In the genomic region with DNA sequence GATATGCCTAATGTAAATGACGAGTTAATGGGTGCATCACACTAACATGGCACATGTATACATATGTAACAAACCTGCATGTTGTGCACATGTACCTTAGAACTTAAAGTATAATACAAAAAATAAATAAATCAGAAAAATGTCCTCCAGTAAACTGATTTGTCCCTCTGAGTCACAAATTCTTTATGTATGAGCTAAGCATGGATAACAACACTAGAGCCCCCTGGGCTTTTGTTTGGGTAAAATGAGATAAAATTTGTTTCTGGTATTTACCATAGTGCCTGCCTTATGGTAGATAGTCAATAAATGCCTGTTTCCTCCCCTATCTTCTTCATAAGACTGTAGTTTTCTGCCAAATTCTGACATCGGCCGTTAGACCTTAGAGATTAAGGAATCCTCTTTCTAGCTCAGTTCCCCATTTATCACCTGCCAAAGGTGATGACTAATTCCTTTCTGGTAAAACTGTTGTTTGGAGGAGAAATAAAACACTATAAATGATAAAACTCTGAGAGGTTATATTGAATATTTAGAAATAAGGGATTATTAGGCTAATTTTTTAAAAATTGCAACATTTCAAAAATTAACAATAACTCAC, we compare ENCODE assay signal across 22 cellular contexts. TPM values are rescaled to one million over a fixed set of nuclear protein-coding genes. Genes with fewer than 3 reads are reported as not detected.
"Had no signal": no experiment of that assay in that cellular context is flagged by ENCODE, and none has a peak within 500 bp of the region (broad histone marks: within the 10 kb centered on the region; RNA-seq: fewer than 3 reads in every experiment).

No MANE protein-coding gene starts in this region.

- H3K27ac ChIP-seq: coronary artery, esophagus muscularis mucosa, gastroesophageal sphincter, parathyroid adenoma, tibial artery had no signal

- DNase-seq: activated CD4-positive, alpha-beta T cell treated with anti-CD3 and anti-CD28 coated beads, Interleukin-2, amount 10 ng/mL, durations not matched to agents 24 days and 14 days; activated CD8-positive, alpha-beta memory T cell treated with anti-CD3 and anti-CD28 coated beads, Interleukin-2, amount 10 ng/mL, durations not matched to agents 7 days and 5 days; activated CD8-positive, alpha-beta T cell treated with anti-CD3 and anti-CD28 coated beads for 36 hours; activated gamma-delta T cell treated with Interleukin-2 at 50 U/mL for 16 hours; activated T-cell treated with anti-CD3 and anti-CD28 coated beads for 4 hours; aorta; head of caudate nucleus; hypothalamus; nucleus accumbens; right cardiac atrium; T1000; tibial artery had no signal

- H3K4me3 ChIP-seq: coronary artery, esophagus muscularis mucosa, gastroesophageal sphincter, tibial artery had no signal

- H3K4me3 Mint-ChIP-seq: activated CD4-positive, alpha-beta T cell treated with anti-CD3 and anti-CD28 coated beads, Interleukin-2, amount 10 ng/mL, durations not matched to agents 24 days and 14 days; activated CD8-positive, alpha-beta memory T cell treated with anti-CD3 and anti-CD28 coated beads, Interleukin-2, amount 10 ng/mL, durations not matched to agents 7 days and 5 days; activated CD8-positive, alpha-beta T cell treated with anti-CD3 and anti-CD28 coated beads for 36 hours; activated naive CD4-positive, alpha-beta T cell treated with anti-CD3 and anti-CD28 coated beads, Interleukin-2, amount 50 U/mL, for 24 hours; stimulated activated naive CD8-positive, alpha-beta T cell treated with anti-CD3 and anti-CD28 coated beads, Interleukin-15, Interleukin-2, amounts not matched to agents 100 ng/mL and 50 ng/mL, for 24 hours; T-helper 1 cell treated with Interleukin-12 subunit alpha and Interleukin-12 subunit beta and Interleukin-4 antibody, amounts not matched to agents 30 μg/mL and 1 μg/mL, for 36 hours had no signal

- H3K36me3 Mint-ChIP-seq: activated CD8-positive, alpha-beta memory T cell treated with anti-CD3 and anti-CD28 coated beads, Interleukin-2, amount 10 ng/mL, durations not matched to agents 7 days and 5 days; activated naive CD4-positive, alpha-beta T cell treated with anti-CD3 and anti-CD28 coated beads, Interleukin-2, amount 50 U/mL, for 24 hours had no signal

- H3K4me1 Mint-ChIP-seq: activated CD4-positive, alpha-beta T cell treated with anti-CD3 and anti-CD28 coated beads, Interleukin-2, amount 10 ng/mL, durations not matched to agents 24 days and 14 days; activated CD8-positive, alpha-beta memory T cell treated with anti-CD3 and anti-CD28 coated beads, Interleukin-2, amount 10 ng/mL, durations not matched to agents 7 days and 5 days; activated naive CD4-positive, alpha-beta T cell treated with anti-CD3 and anti-CD28 coated beads, Interleukin-2, amount 50 U/mL, for 24 hours had no signal

- H3K27me3 Mint-ChIP-seq: activated CD4-positive, alpha-beta T cell treated with anti-CD3 and anti-CD28 coated beads, Interleukin-2, amount 10 ng/mL, durations not matched to agents 24 days and 14 days; activated CD8-positive, alpha-beta memory T cell treated with anti-CD3 and anti-CD28 coated beads, Interleukin-2, amount 10 ng/mL, durations not matched to agents 7 days and 5 days; activated CD8-positive, alpha-beta T cell treated with anti-CD3 and anti-CD28 coated beads for 36 hours; activated naive CD4-positive, alpha-beta T cell treated with anti-CD3 and anti-CD28 coated beads, Interleukin-2, amount 50 U/mL, for 24 hours; stimulated activated naive CD8-positive, alpha-beta T cell treated with anti-CD3 and anti-CD28 coated beads, Interleukin-15, Interleukin-2, amounts not matched to agents 100 ng/mL and 50 ng/mL, for 24 hours had no signal

- H3K27ac Mint-ChIP-seq: activated CD4-positive, alpha-beta T cell treated with anti-CD3 and anti-CD28 coated beads, Interleukin-2, amount 10 ng/mL, durations not matched to agents 24 days and 14 days; activated CD8-positive, alpha-beta memory T cell treated with anti-CD3 and anti-CD28 coated beads, Interleukin-2, amount 10 ng/mL, durations not matched to agents 7 days and 5 days; activated CD8-positive, alpha-beta T cell treated with anti-CD3 and anti-CD28 coated beads for 36 hours; activated naive CD4-positive, alpha-beta T cell treated with anti-CD3 and anti-CD28 coated beads, Interleukin-2, amount 50 U/mL, for 24 hours; stimulated activated naive CD8-positive, alpha-beta T cell treated with anti-CD3 and anti-CD28 coated beads, Interleukin-15, Interleukin-2, amounts not matched to agents 100 ng/mL and 50 ng/mL, for 24 hours; T-helper 1 cell treated with Interleukin-12 subunit alpha and Interleukin-12 subunit beta and Interleukin-4 antibody, amounts not matched to agents 30 μg/mL and 1 μg/mL, for 36 hours had no signal

- H3K36me3 ChIP-seq: esophagus muscularis mucosa, gastroesophageal sphincter, tibial artery had no signal

- ATAC-seq: activated CD8-positive, alpha-beta memory T cell treated with anti-CD3 and anti-CD28 coated beads, Interleukin-2, amount 10 ng/mL, durations not matched to agents 7 days and 5 days; activated CD8-positive, alpha-beta T cell treated with anti-CD3 and anti-CD28 coated beads for 36 hours; gastroesophageal sphincter; right cardiac atrium had no signal

- H3K9me3 ChIP-seq: esophagus muscularis mucosa, gastroesophageal sphincter, tibial artery had no signal

- H3K9me3 Mint-ChIP-seq: activated CD4-positive, alpha-beta T cell treated with anti-CD3 and anti-CD28 coated beads, Interleukin-2, amount 10 ng/mL, durations not matched to agents 24 days and 14 days; activated naive CD4-positive, alpha-beta T cell treated with anti-CD3 and anti-CD28 coated beads, Interleukin-2, amount 50 U/mL, for 24 hours; stimulated activated naive CD8-positive, alpha-beta T cell treated with anti-CD3 and anti-CD28 coated beads, Interleukin-15, Interleukin-2, amounts not matched to agents 100 ng/mL and 50 ng/mL, for 24 hours had no signal

- H3K4me1 ChIP-seq: esophagus muscularis mucosa, gastroesophageal sphincter, parathyroid adenoma, tibial artery had no signal

- H3K27me3 ChIP-seq: esophagus muscularis mucosa, gastroesophageal sphincter, tibial artery had no signal

RNA-seq across cellular contexts. Expression of a gene that starts 43.6 kb away (rescaled TPM):
- total RNA-seq: activated CD4-positive, alpha-beta T cell treated with anti-CD3 and anti-CD28 coated beads, Interleukin-2, amount 10 ng/mL, durations not matched to agents 24 days and 14 days; activated CD8-positive, alpha-beta memory T cell treated with anti-CD3 and anti-CD28 coated beads, Interleukin-2, amount 10 ng/mL, durations not matched to agents 7 days and 5 days; activated CD8-positive, alpha-beta T cell treated with anti-CD3 and anti-CD28 coated beads for 36 hours; bronchial epithelial cell; pulmonary artery endothelial cell; right cardiac atrium had no signal
- polyA plus RNA-seq: liver had no signal
